8 cellular contexts compared by ENCODE assay signal in the genomic region with DNA sequence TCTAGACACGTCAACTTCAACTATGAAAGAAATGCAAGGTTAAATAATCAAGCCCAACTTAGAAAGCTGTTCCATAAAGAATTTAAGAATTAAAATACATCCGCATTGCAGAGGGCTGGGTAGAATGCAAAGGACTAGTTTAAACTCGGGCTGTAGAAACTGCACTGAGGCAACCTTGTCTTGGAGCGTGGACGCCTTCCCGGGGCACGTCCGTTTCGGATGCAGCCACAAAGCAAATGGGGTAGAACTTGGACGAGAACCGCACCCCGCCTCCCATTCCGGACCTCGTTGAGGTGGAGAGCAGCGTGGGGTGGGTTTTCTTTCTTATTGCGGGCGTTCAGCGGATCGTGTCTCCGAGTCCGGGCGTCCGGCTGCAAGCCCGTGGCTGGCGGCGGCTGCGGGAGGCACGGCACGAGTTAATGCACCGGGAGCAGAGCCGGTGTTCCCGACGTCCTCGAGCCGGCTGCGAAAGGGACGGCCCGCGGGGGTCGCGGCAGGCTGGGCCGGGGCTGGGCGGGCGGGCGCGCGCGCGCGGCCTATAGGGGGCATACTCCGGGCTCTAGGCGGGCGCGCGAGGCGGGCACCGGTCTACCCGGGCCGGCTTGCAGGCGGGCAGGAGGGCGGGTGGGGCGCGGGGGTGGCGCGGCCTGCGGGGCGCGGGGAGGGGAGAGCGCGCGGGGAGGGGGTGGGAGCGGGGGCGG. TPM values are rescaled to one million over a fixed set of nuclear protein-coding genes. Genes with fewer than 3 reads are reported as not detected.
DNase-seq lines count a peak whose midpoint lies in the region; ATAC-seq and TF ChIP-seq lines count a peak whose summit lies in the region.

No MANE protein-coding gene starts in this region.

- TF ChIP-seq POLR2A in prostate gland (IDR thresholded peaks at IDR 0.05), result peak; percentile 6

- WGBS in adipose tissue, 3 donors, result 0 to 1% (median 0%) methylated on average over 14 to 60 of the region's 73 CpGs
- WGBS in prostate gland, result under 1% methylated on average over 41 of the region's 73 CpGs

- in situ Hi-C loops in SK-MEL-5 (cut with HindIII; ENCODE audit: low pct_unique_long_range_greater_than_20kb, low sequenced_read_pairs), result no loop called here

- peak; percentile 48 for TF ChIP-seq CTCF in left ventricle myocardium inferior (IDR thresholded peaks at IDR 0.05; ENCODE audit: borderline replicate concordance)
- peak in 3 of 4 experiments; percentile 40 to 45 (median 40) for TF ChIP-seq CTCF in prostate gland (IDR thresholded peaks at IDR 0.05)

- H3K4me3 ChIP-seq in left ventricle myocardium inferior (peak overlapping the region; percentile 90), prostate gland (peak overlapping the region; percentile 89 to 91)

- ATAC-seq in HG03354 (IDR thresholded peaks at IDR 0.05; ENCODE audit: poor library complexity, severe bottlenecking, unreplicated experiment), result peak; percentile 8

- no peaks in the 10 kb centered on the region for H3K36me3 ChIP-seq in left ventricle myocardium inferior
- no peaks in the 10 kb centered on the region for H3K36me3 ChIP-seq in prostate gland

- DNase-seq in SIG-M5 treated with dmso at 0.1 percent for 504 hours (lab: John Stamatoyannopoulos, UW; ENCODE audit: unreplicated experiment), result peak; percentile 59
- no peak for DNase-seq in SIG-M5 (lab: John Stamatoyannopoulos, UW)
- DNase-seq in SK-MEL-5 (ENCODE audit: low read depth, low spot score), result peak; percentile 63
- DNase-seq in left ventricle myocardium inferior, result peak; percentile 61
- peak; percentile 36 for DNase-seq in prostate gland (ENCODE audit: low spot score)
- peak; percentile 67 for DNase-seq in ureter (ENCODE audit: low spot score)

- H3K27me3 ChIP-seq in left ventricle myocardium inferior (ENCODE audit: low read depth) (no peaks in the 10 kb centered on the region), prostate gland (replicated peaks; ENCODE audit: insufficient read depth) (no peaks in the 10 kb centered on the region)

- H3K9me3 ChIP-seq in left ventricle myocardium inferior (replicated peaks), result no peaks in the 10 kb centered on the region
- no peaks in the 10 kb centered on the region for H3K9me3 ChIP-seq in prostate gland

- H3K4me1 ChIP-seq in left ventricle myocardium inferior (peaks cover 85% of the 10 kb centered on the region), prostate gland (replicated peaks) (peaks cover 4% of the 10 kb centered on the region)

- peak overlapping the region; percentile 83 for H3K27ac ChIP-seq in adipose tissue (ENCODE audit: low read depth, low read length)
- peak overlapping the region; percentile 94 for H3K27ac ChIP-seq in left ventricle myocardium inferior (replicated peaks)
- H3K27ac ChIP-seq in prostate gland, result peak overlapping the region; percentile 92 to 98

- intact Hi-C loops in left ventricle myocardium inferior (cut with micrococcal nuclease), result no loop called here
- intact Hi-C loops in prostate gland (cut with DNase I), result loop anchor here (5.0 kb wide), 4 partner anchors 194 to 1036 kb away; no protein-coding TSS in a partner anchor

RNA-seq across cellular contexts. Expression of a gene that starts 2.0 kb away (rescaled TPM):
- 35.5 and 37.6 TPM in 2 replicates for total RNA-seq in SK-MEL-5 (2014; rRNA removed; shearing (Covaris generic))
- 44.4 and 57.0 TPM in 2 replicates for polyA plus RNA-seq in SK-MEL-5 (2015; cell fraction: cytosol; rRNA removed)
- 74.2 and 74.8 TPM in 2 replicates for polyA plus RNA-seq in SK-MEL-5 (2015; cell fraction: nucleus; rRNA removed)
- polyA plus RNA-seq in adipose tissue, result 1 to 10 TPM; 2.0 to 7.0 (median 3.8) TPM
- total RNA-seq in left ventricle myocardium inferior (6.5 TPM), prostate gland (10 to 100 TPM in 1 of 2 donors, 1 to 10 TPM in 1; 7.7 to 35.4 TPM), ureter (17.5 TPM)
